18 cellular contexts compared by ENCODE assay signal in the genomic region with DNA sequence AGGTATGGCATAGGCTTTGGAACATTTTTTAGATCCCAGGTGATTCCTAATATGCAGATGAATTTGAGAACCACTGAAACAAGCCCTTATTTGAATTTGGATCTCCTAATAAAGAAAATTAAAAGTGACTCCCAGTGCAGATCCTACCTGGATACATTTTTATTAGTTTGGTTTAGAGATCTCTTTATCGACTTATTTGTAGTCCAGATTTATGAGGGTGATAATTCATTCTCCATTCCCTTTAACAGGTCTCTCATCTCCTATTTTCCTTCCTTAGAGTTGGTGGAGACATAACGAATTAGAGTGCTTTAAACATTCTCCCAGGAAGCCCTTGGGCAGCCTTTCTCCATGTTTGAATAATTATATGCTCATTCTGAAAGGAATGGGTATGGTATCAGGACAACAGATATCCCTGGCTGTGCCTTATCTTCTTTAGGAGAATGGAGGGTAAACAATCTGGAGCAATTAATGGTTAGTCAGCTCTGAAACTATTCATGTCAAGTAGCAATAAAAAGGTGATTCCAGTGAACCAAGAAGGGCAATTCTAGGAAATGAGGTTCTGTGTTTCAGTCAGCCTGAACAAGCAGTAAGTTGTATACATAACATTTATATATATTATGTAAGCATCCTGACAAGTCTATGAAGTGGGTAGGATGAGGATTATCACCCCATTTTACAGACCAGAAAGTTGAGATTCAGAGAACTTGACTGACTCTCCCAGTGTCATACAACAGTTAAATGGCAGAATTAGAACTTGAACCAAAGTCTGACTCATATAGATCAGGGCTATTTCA. TPM values are rescaled to one million over a fixed set of nuclear protein-coding genes. Genes with fewer than 3 reads are reported as not detected.
A peak's percentile ranks its signal among the peaks of the same experiment; 100 is the strongest.
DNase-seq lines count a peak whose midpoint lies in the region; ATAC-seq, FAIRE-seq and TF ChIP-seq lines count a peak whose summit lies in the region.
"Had no signal": no experiment of that assay in that cellular context is flagged by ENCODE, and none has a peak within 500 bp of the region (broad histone marks: within the 10 kb centered on the region; RNA-seq: fewer than 3 reads in every experiment).

No MANE protein-coding gene starts in this region.

- TF ChIP-seq POLR2A in HepG2 (IDR thresholded peaks at IDR 0.05; ENCODE audit: insufficient read depth in 1 of 2, low read depth in 2 of 2, low read length in 2 of 2) (no peak), right lobe of liver (IDR thresholded peaks at IDR 0.05) (no peak), esophagus muscularis mucosa (IDR thresholded peaks at IDR 0.05; ENCODE audit: low read depth) (no peak)

- intact Hi-C loops in HepG2 (cut with micrococcal nuclease; ENCODE audit: unreplicated experiment) = no loop called here
- intact Hi-C loops in right lobe of liver (cut with DNase I) = no loop called here
- intact Hi-C loops in esophagus muscularis mucosa (cut with DNase I) = no loop called here

- H3K9me3 ChIP-seq in HepG2 (ENCODE audit: low read length) (no peaks in the 10 kb centered on the region), right lobe of liver (no peaks in the 10 kb centered on the region), esophagus muscularis mucosa (no peaks in the 10 kb centered on the region)
- H3K9me3 ChIP-seq: thyroid gland had no signal

- no peaks in the 10 kb centered on the region for H3K27me3 ChIP-seq in HepG2 (ENCODE audit: control insufficient read depth in 1 of 2, insufficient read depth in 2 of 2, low read length in 2 of 2)
- no peaks in the 10 kb centered on the region for H3K27me3 ChIP-seq in right lobe of liver
- no peaks in the 10 kb centered on the region for H3K27me3 ChIP-seq in esophagus muscularis mucosa
- H3K27me3 ChIP-seq: thyroid gland had no signal

- H4K20me1 ChIP-seq in HepG2 (ENCODE audit: insufficient read depth, low read length) = no peaks in the 10 kb centered on the region; the same call in 1 of the 2 replicates

- TF ChIP-seq RAD21 in HepG2 (CRISPR knock-in tag; IDR thresholded peaks at IDR 0.05) = no peak

- in situ Hi-C loops in HepG2 (cut with HindIII; ENCODE audit: extremely low pct_ligation_motif_present, low pct_unique_long_range_greater_than_20kb) = no loop called here

- ATAC-seq in HepG2 (peak; percentile 63; the same call in 1 of the 3 replicates), right lobe of liver (no peak)
- ATAC-seq: effector memory CD8-positive, alpha-beta T cell; sciatic nerve had no signal

- H3K27ac ChIP-seq in HepG2 (ENCODE audit: extremely low read length, insufficient read depth, low read length) (no peak overlapping the region), right lobe of liver (no peak overlapping the region), esophagus muscularis mucosa (replicated peaks in 1 of 4) (peak overlapping the region in 3 of 4 donors; percentile 22 to 71 (median 46)), RWPE1 (no peak overlapping the region)
- H3K27ac ChIP-seq: thyroid gland had no signal

- H3K4me3 ChIP-seq in HepG2 (replicated peaks in 1 of 3; ENCODE audit: insufficient read depth in 1 of 3, low read depth in 2 of 3, low read length in 3 of 3) (no peak overlapping the region), right lobe of liver (no peak overlapping the region), esophagus muscularis mucosa (no peak overlapping the region)
- H3K4me3 ChIP-seq: thyroid gland had no signal

- no peak overlapping the region for H3K4me2 ChIP-seq in HepG2 (ENCODE audit: low read depth, low read length)

- TF ChIP-seq EP300 in HepG2 (IDR thresholded peaks at IDR 0.05; ENCODE audit: low read depth in 2 of 2, low read length in 2 of 2) (no peak), HepG2 (CRISPR knock-in tag; IDR thresholded peaks at IDR 0.05; ENCODE audit: borderline replicate concordance) (no peak), esophagus muscularis mucosa (IDR thresholded peaks at IDR 0.05) (no peak)

- H3K9ac ChIP-seq in HepG2 (ENCODE audit: insufficient read depth, low read depth, low read length) = no peak overlapping the region

- TF ChIP-seq CTCF in HepG2 (CRISPR knock-in tag; IDR thresholded peaks at IDR 0.05) (no peak), right lobe of liver (IDR thresholded peaks at IDR 0.05) (no peak), esophagus muscularis mucosa (IDR thresholded peaks at IDR 0.05) (no peak), RWPE1 (conservative IDR thresholded peaks at IDR 0.05; ENCODE audit: low read depth) (no peak)

- POLR2A ChIA-PET in HepG2 (lab: Yijun Ruan, JAX) = no interaction called here
- POLR2A ChIA-PET in RWPE1 (lab: Yijun Ruan, JAX; ENCODE audit: low non-redundant PET) = no interaction called here

- no peak overlapping the region for H2AFZ ChIP-seq in HepG2 (ENCODE audit: low read length)

- H3K4me1 ChIP-seq in HepG2 (ENCODE audit: insufficient read depth, low read length) (peaks cover 18% of the 10 kb centered on the region), right lobe of liver (peaks cover 0 to 5% (median 0%) of the 10 kb centered on the region in 4 donors), esophagus muscularis mucosa (peaks cover 0 to 22% (median 20%) of the 10 kb centered on the region in 4 donors)
- H3K4me1 ChIP-seq: thyroid gland had no signal

- H3K36me3 ChIP-seq in HepG2 (replicated peaks in 1 of 2; ENCODE audit: control insufficient read depth in 1 of 2, insufficient read depth in 2 of 2, low read length in 2 of 2) = peaks cover 0 to 1% of the 10 kb centered on the region in 2 experiments; a peak in 2 of 5 replicates
- H3K36me3 ChIP-seq in right lobe of liver = no peaks in the 10 kb centered on the region
- no peaks in the 10 kb centered on the region for H3K36me3 ChIP-seq in esophagus muscularis mucosa
- H3K36me3 ChIP-seq: thyroid gland had no signal

- FAIRE-seq in HepG2 (lab: Jason Lieb, UNC) = no peak
- FAIRE-seq: frontal cortex, RCC 7860 had no signal

- BruUV-seq in HepG2 (replicated peaks; lab: Mats Ljungman, UMichigan) = no TSS peak

- CTCF ChIA-PET in HepG2 (lab: Yijun Ruan, JAX; ENCODE audit: low intra/inter-chr PET ratio, low total read pairs) = no interaction called here
- CTCF ChIA-PET in RWPE1 (lab: Yijun Ruan, JAX) = interaction anchor here (0.6 kb wide), 1 partner anchor 22 kb away, joined by 5 read pairs; no protein-coding TSS in a partner anchor

- 93% methylated on average over 2 of the region's 2 CpGs for WGBS in HepG2 (ENCODE audit: low lambda C conversion rate)
- 96% methylated on average over 2 of the region's 2 CpGs for WGBS in right lobe of liver (ENCODE audit: insufficient coverage, low coverage, low lambda C conversion rate, missing lambda C conversion rate)
- 85% methylated on average over 2 of the region's 2 CpGs for WGBS in esophagus muscularis mucosa

- DNase-seq in HepG2 (ENCODE audit: low spot score) = peak; percentile 50
- DNase-seq in right lobe of liver = no peak
- DNase-seq in NCI-H69 (lab: John Stamatoyannopoulos, UW) = peak; percentile 75
- DNase-seq in esophagus muscularis mucosa (ENCODE audit: extremely low spot score) = no peak
- no peak for DNase-seq in activated CD8-positive, alpha-beta memory T cell treated with anti-CD3 and anti-CD28 coated beads, Interleukin-2, amount 50 U/mL, for 48 hours
- DNase-seq in RWPE1 (ENCODE audit: low spot score) = no peak
- no peak for DNase-seq in C1 segment of cervical spinal cord (lab: John Stamatoyannopoulos, UW)
- no peak for DNase-seq in OCI-M1 (lab: John Stamatoyannopoulos, UW)
- DNase-seq: activated CD4-positive, CD25-positive, alpha-beta regulatory T cell treated with anti-CD3 and anti-CD28 coated beads, Interleukin-2, amount 50 U/mL, for 72 hours; activated naive CD8-positive, alpha-beta T cell treated with anti-CD3 and anti-CD28 coated beads for 36 hours; caudate nucleus; effector memory CD8-positive, alpha-beta T cell; MM.1S; stimulated activated CD4-positive, alpha-beta T cell treated with anti-CD3 and anti-CD28 coated beads, Interleukin-4, amount 100 ng/mL, for 1 hour; thyroid gland had no signal

- no peaks in the 10 kb centered on the region for H3K79me2 ChIP-seq in HepG2 (ENCODE audit: insufficient read depth, low read length)

TF ChIP-seq in HepG2, 621 proteins besides CTCF, POLR2A, EP300 and RAD21 (continues in another document):
- TF ChIP-seq CREB1 (IDR thresholded peaks at IDR 0.05) = 0 out of 2 replicates have a peak, but pooled peaks have one; percentile 4
- TF ChIP-seq CREB1 (CRISPR knock-in tag; IDR thresholded peaks at IDR 0.05) = no peak
- peak; percentile 82; the same call in 1 of the 2 replicates for TF ChIP-seq ZNF652 (CRISPR knock-in tag; IDR thresholded peaks at IDR 0.05; ENCODE audit: borderline replicate concordance, low read depth)
- no peak for TF ChIP-seq ZNF446 (CRISPR knock-in tag; IDR thresholded peaks at IDR 0.05)
- 0 out of 2 replicates have a peak, but pooled peaks have one; percentile 18 for TF ChIP-seq SAP130 (CRISPR knock-in tag; IDR thresholded peaks at IDR 0.05; ENCODE audit: low read depth)
- no peak for TF ChIP-seq ELF3 (CRISPR knock-in tag; IDR thresholded peaks at IDR 0.05)
- TF ChIP-seq KDM1A (CRISPR knock-in tag; IDR thresholded peaks at IDR 0.05) = peak; percentile 82
- peak; percentile 62 for TF ChIP-seq FOXA3 (CRISPR knock-in tag; IDR thresholded peaks at IDR 0.05)

RNA-seq across cellular contexts. Expression of a gene that starts 53.9 kb away (rescaled TPM):
- total RNA-seq in HepG2 (2016; rRNA removed; fragmentation: Illumina TruSeq; extraction: Trizol) (8.0 and 22.2 TPM in 2 replicates), right lobe of liver (1 to 10 TPM; 3.1 to 7.7 (median 4.5) TPM), esophagus muscularis mucosa (10 to 100 TPM in 3 of 4 donors, 1 to 10 TPM in 1; 8.7 to 18.2 (median 13.0) TPM)
- 5.3 and 5.8 TPM in 2 replicates for total RNA-seq in HepG2 (2016; cell fraction: cytosol; rRNA removed; fragmentation: Illumina TruSeq; extraction: Trizol; ENCODE audit: low read depth)
- total RNA-seq in HepG2 (2016; cell fraction: insoluble cytoplasmic fraction; rRNA removed; fragmentation: Illumina TruSeq; extraction: Trizol) = 8.3 and 23.5 TPM in 2 replicates
- 9.8 and 10.6 TPM in 2 replicates for total RNA-seq in HepG2 (2016; cell fraction: membrane; rRNA removed; fragmentation: Illumina TruSeq; extraction: Trizol)
- 18.1 and 22.0 TPM in 2 replicates for total RNA-seq in HepG2 (2016; cell fraction: nucleus; rRNA removed; fragmentation: Illumina TruSeq; extraction: Trizol)
- 22.4 and 29.3 TPM in 2 replicates for polyA plus RNA-seq in HepG2 (2011; rRNA removed)
- 18.4 and 29.0 TPM in 2 replicates for polyA plus RNA-seq in HepG2 (2011; cell fraction: cytosol; rRNA removed)
- polyA plus RNA-seq in HepG2 (2011; cell fraction: nucleus; rRNA removed) = 56.2 and 66.8 TPM in 2 replicates
- polyA plus RNA-seq in HepG2 (2012) = 14.4 and 22.1 TPM in 2 replicates
- 5.7 and 6.5 TPM in 2 replicates for polyA plus RNA-seq in HepG2 (2016; cell fraction: cytosol; fragmentation: Illumina TruSeq; extraction: Trizol; ENCODE audit: low read depth)
- 9.5 and 11.9 TPM in 2 replicates for polyA plus RNA-seq in HepG2 (2016; cell fraction: insoluble cytoplasmic fraction; fragmentation: Illumina TruSeq; extraction: Trizol; ENCODE audit: low read depth)
- 8.8 and 9.5 TPM in 2 replicates for polyA plus RNA-seq in HepG2 (2016; cell fraction: membrane; fragmentation: Illumina TruSeq; extraction: Trizol; ENCODE audit: low read depth)
- polyA plus RNA-seq in HepG2 (2016; cell fraction: nucleus; fragmentation: Illumina TruSeq; extraction: Trizol; ENCODE audit: insufficient read depth, low read depth) = 41.3 and 46.5 TPM in 2 replicates
- 40.2 and 41.8 TPM in 2 replicates for polyA minus RNA-seq in HepG2 (2011; rRNA and poly(A)+ RNA removed; ENCODE audit: low replicate concordance)
- polyA minus RNA-seq in HepG2 (2011; cell fraction: cytosol; rRNA and poly(A)+ RNA removed) = 11.0 and 11.1 TPM in 2 replicates
- polyA minus RNA-seq in HepG2 (2011; cell fraction: nucleus; rRNA and poly(A)+ RNA removed) = 16.7 and 18.8 TPM in 2 replicates

Comparison
In these comparisons a context has a peak if more than half of its experiments do, and no peak if none do; other contexts are left out.
1. DNase-seq: peak in HepG2 (single experiment) and NCI-H69 (single experiment); none in right lobe of liver (0 of 3), esophagus muscularis mucosa (single experiment), activated CD8-positive, alpha-beta memory T cell treated with anti-CD3 and anti-CD28 coated beads, Interleukin-2, amount 50 U/mL, for 48 hours (single experiment), RWPE1 (single experiment), C1 segment of cervical spinal cord (0 of 14) and OCI-M1 (single experiment).
2. H3K27ac ChIP-seq: peak in esophagus muscularis mucosa (3 of 4); none in HepG2 (single experiment), right lobe of liver (0 of 3) and RWPE1 (single experiment).